ENCODE assay signal across 9 cellular contexts in the genomic region with DNA sequence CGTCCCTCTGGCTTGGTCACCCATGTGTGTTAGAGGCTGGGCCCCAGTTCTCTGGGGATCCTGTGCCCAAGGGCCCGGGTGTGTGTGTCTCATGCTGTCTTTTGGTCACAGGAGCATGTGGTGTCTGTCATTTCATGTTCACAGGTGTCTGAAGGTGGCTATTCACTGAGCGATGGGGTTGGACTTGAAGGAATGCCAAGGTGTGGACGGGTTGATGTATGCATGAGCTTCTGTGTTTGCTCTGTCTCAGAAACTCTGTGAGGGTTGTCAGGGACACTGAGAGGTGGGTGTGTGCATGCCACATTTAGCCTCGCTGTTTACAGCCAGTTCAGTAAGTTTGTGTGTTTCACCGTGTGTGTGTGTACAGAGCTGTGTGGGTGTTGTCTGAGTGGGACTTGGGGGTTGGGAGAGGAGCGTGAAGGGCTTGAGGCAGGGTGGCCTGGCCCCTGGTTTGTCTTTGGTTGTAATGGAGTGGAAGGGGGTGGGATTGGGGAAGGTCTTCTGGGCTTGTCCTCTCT. TPM values are rescaled to one million over a fixed set of nuclear protein-coding genes. Genes with fewer than 3 reads are reported as not detected.
DNase-seq lines count a peak whose midpoint lies in the region; ATAC-seq and TF ChIP-seq lines count a peak whose summit lies in the region.
"Had no signal": no experiment of that assay in that cellular context is flagged by ENCODE, and none has a peak within 500 bp of the region (broad histone marks: within the 10 kb centered on the region; RNA-seq: fewer than 3 reads in every experiment).

No MANE protein-coding gene starts in this region.

- H3K4me3 ChIP-seq in cardiac muscle cell (peak overlapping the region; percentile 63), psoas muscle (peak overlapping the region; percentile 78)

- no peaks in the 10 kb centered on the region for H3K27me3 Mint-ChIP-seq in activated CD8-positive, alpha-beta T cell treated with anti-CD3 and anti-CD28 coated beads for 36 hours

- intact Hi-C loops in activated CD8-positive, alpha-beta T cell treated with anti-CD3 and anti-CD28 coated beads for 36 hours (cut with micrococcal nuclease): no loop called here
- intact Hi-C loops in psoas muscle (cut with DNase I): loop anchor here in 1 of 2 donors (2.0 kb wide), 1 partner anchor 143 kb away; the partner anchor contains the start of gene FLOT1

- peak overlapping the region; percentile 18 for H3K27ac Mint-ChIP-seq in activated CD8-positive, alpha-beta T cell treated with anti-CD3 and anti-CD28 coated beads for 36 hours

- peak overlapping the region; percentile 65 for H3K4me3 Mint-ChIP-seq in activated CD8-positive, alpha-beta T cell treated with anti-CD3 and anti-CD28 coated beads for 36 hours

- no peak for ATAC-seq in activated CD8-positive, alpha-beta T cell treated with anti-CD3 and anti-CD28 coated beads for 36 hours
- peak; percentile 5 to 22 (median 9) for ATAC-seq in psoas muscle

- TF ChIP-seq CTCF in activated CD8-positive, alpha-beta T cell treated with anti-CD3 and anti-CD28 coated beads for 36 hours (IDR thresholded peaks at IDR 0.05): no peak
- TF ChIP-seq CTCF in cardiac muscle cell (IDR thresholded peaks at IDR 0.05; ENCODE audit: low read depth, low read length) (no peak), psoas muscle (IDR thresholded peaks at IDR 0.05) (no peak)

- DNase-seq in Ammon's horn (ENCODE audit: low spot score) (peak; percentile 71), H4 (ENCODE audit: low spot score) (peak; percentile 26), cardiac muscle cell (ENCODE audit: low read depth in 1 of 2, low spot score in 1 of 2) (peak in 1 of 2 donors; percentile 59), psoas muscle (no peak), midbrain (lab: John Stamatoyannopoulos, UW) (no peak), EL (no peak), GM19238 (ENCODE audit: insufficient read length, low spot score) (no peak)
- no peak for DNase-seq in activated CD8-positive, alpha-beta T cell treated with anti-CD3 and anti-CD28 coated beads for 36 hours

- 15 to 27% (median 23%) methylated on average over 7 of the region's 7 CpGs for WGBS in psoas muscle, 3 donors

- H3K36me3 ChIP-seq in cardiac muscle cell: peaks cover 5% of the 10 kb centered on the region
- H3K36me3 ChIP-seq in psoas muscle (ENCODE audit: insufficient read depth in 1 of 2, low read depth in 1 of 2): peaks cover 0 to 25% of the 10 kb centered on the region in 2 donors

- H3K9me3 ChIP-seq in cardiac muscle cell (ENCODE audit: low read depth) (no peaks in the 10 kb centered on the region), psoas muscle (no peaks in the 10 kb centered on the region)

- CTCF ChIA-PET in activated CD8-positive, alpha-beta T cell treated with anti-CD3 and anti-CD28 coated beads for 36 hours (lab: Charles Lee): interaction anchor here (0.9 to 10.4 kb wide), 5 partner anchors 13 to 64 kb away, joined by 3 to 82 read pairs (median 3); no protein-coding TSS in a partner anchor

- H3K27ac ChIP-seq in cardiac muscle cell: peak overlapping the region; percentile 94
- H3K27ac ChIP-seq in psoas muscle: peak overlapping the region; percentile 93

- H3K36me3 Mint-ChIP-seq in activated CD8-positive, alpha-beta T cell treated with anti-CD3 and anti-CD28 coated beads for 36 hours (ENCODE audit: low read depth): peaks cover 2% of the 10 kb centered on the region

- POLR2A ChIA-PET in activated CD8-positive, alpha-beta T cell treated with anti-CD3 and anti-CD28 coated beads for 36 hours (lab: Charles Lee): interaction anchor here (0.5 to 2.5 kb wide), 6 partner anchors 23 to 460 kb away, joined by 3 to 8 read pairs (median 6); partner anchors contain the start of gene VARS2

- peaks cover 27% of the 10 kb centered on the region for H3K4me1 Mint-ChIP-seq in activated CD8-positive, alpha-beta T cell treated with anti-CD3 and anti-CD28 coated beads for 36 hours (ENCODE audit: low read depth)

- peaks cover 53% of the 10 kb centered on the region for H3K4me1 ChIP-seq in cardiac muscle cell (ENCODE audit: low read depth)
- H3K4me1 ChIP-seq in psoas muscle: peaks cover 41% of the 10 kb centered on the region

- H3K27me3 ChIP-seq in cardiac muscle cell: no peaks in the 10 kb centered on the region
- no peaks in the 10 kb centered on the region for H3K27me3 ChIP-seq in psoas muscle (ENCODE audit: insufficient read depth in 3 of 3, low read length in 2 of 3)

- no peaks in the 10 kb centered on the region for H3K9me3 Mint-ChIP-seq in activated CD8-positive, alpha-beta T cell treated with anti-CD3 and anti-CD28 coated beads for 36 hours

RNA-seq across cellular contexts. Expression of gene DDR1, which starts 1.2 kb away (rescaled TPM):
- 16.0 and 30.1 TPM in 2 replicates for total RNA-seq in H4 (2014; rRNA removed; shearing (Covaris generic))
- 10 to 100 TPM; 14.4 to 14.5 TPM for total RNA-seq in activated CD8-positive, alpha-beta T cell treated with anti-CD3 and anti-CD28 coated beads for 36 hours
- 125 and 136 TPM in 2 replicates for total RNA-seq in cardiac muscle cell
- 108 and 118 TPM in 2 replicates for polyA plus RNA-seq in cardiac muscle cell
- total RNA-seq in psoas muscle: 100 to 1,000 TPM in 1 of 4 donors, 10 to 100 TPM in 3; 26.3 to 129 (median 54.2) TPM
- polyA plus RNA-seq in psoas muscle: 10 to 100 TPM in 2 of 3 donors, 1 to 10 TPM in 1; 2.2 to 10.8 (median 10.5) TPM

RNA-seq across cellular contexts. Expression of gene GTF2H4, which starts 22.5 kb away (rescaled TPM):
- 8.4 and 8.5 TPM in 2 replicates for total RNA-seq in H4 (2014; rRNA removed; shearing (Covaris generic))
- 10 to 100 TPM; 37.1 to 41.9 TPM for total RNA-seq in activated CD8-positive, alpha-beta T cell treated with anti-CD3 and anti-CD28 coated beads for 36 hours
- total RNA-seq in cardiac muscle cell (24.0 and 25.8 TPM in 2 replicates), psoas muscle (10 to 100 TPM; 13.3 to 21.3 (median 15.8) TPM)
- polyA plus RNA-seq in cardiac muscle cell (18.0 and 20.7 TPM in 2 replicates), psoas muscle (10 to 100 TPM; 18.9 to 30.8 (median 26.4) TPM)

RNA-seq across cellular contexts. Expression of gene VARS2, which starts 28.5 kb away (rescaled TPM):
- 10.5 and 17.6 TPM in 2 replicates for total RNA-seq in H4 (2014; rRNA removed; shearing (Covaris generic))
- 10 to 100 TPM; 83.0 to 84.0 TPM for total RNA-seq in activated CD8-positive, alpha-beta T cell treated with anti-CD3 and anti-CD28 coated beads for 36 hours
- 59.3 and 61.3 TPM in 2 replicates for total RNA-seq in cardiac muscle cell
- polyA plus RNA-seq in cardiac muscle cell: 24.8 and 27.5 TPM in 2 replicates
- 10 to 100 TPM; 25.8 to 36.6 (median 28.2) TPM for total RNA-seq in psoas muscle
- 10 to 100 TPM; 11.4 to 22.6 (median 13.9) TPM for polyA plus RNA-seq in psoas muscle

RNA-seq across cellular contexts. Expression of gene SFTA2, which starts 46.4 kb away (rescaled TPM):
- not detected in 2 replicates for total RNA-seq in H4 (2014; rRNA removed; shearing (Covaris generic))
- not detected for total RNA-seq in activated CD8-positive, alpha-beta T cell treated with anti-CD3 and anti-CD28 coated beads for 36 hours
- not detected in 2 replicates for total RNA-seq in cardiac muscle cell
- 0.86 and 1.8 TPM in 2 replicates for polyA plus RNA-seq in cardiac muscle cell
- not detected for total RNA-seq in psoas muscle
- under 1 TPM in 2 of 3 donors, not detected in 1; 0.13 to 0.14 TPM for polyA plus RNA-seq in psoas muscle
- total RNA-seq: left cardiac atrium had no signal

RNA-seq across cellular contexts. Expression of gene MUCL3, which starts 55.2 kb away (rescaled TPM):
- total RNA-seq in H4 (2014; rRNA removed; shearing (Covaris generic)): not detected in 2 replicates
- not detected for total RNA-seq in activated CD8-positive, alpha-beta T cell treated with anti-CD3 and anti-CD28 coated beads for 36 hours
- total RNA-seq in cardiac muscle cell: not detected in 2 replicates
- polyA plus RNA-seq in cardiac muscle cell: 0.12 TPM in 1 of 2 replicates, not detected in the other
- total RNA-seq in psoas muscle: not detected
- not detected for polyA plus RNA-seq in psoas muscle
- total RNA-seq: left cardiac atrium had no signal

Comparison
In these comparisons a context has a peak if more than half of its experiments do, and no peak if none do; other contexts are left out.
1. DNase-seq: peak in Ammon's horn (single experiment) and H4 (single experiment); none in activated CD8-positive, alpha-beta T cell treated with anti-CD3 and anti-CD28 coated beads for 36 hours (single experiment), psoas muscle (0 of 2), midbrain (single experiment), EL (single experiment) and GM19238 (single experiment).